In the genomic region with DNA sequence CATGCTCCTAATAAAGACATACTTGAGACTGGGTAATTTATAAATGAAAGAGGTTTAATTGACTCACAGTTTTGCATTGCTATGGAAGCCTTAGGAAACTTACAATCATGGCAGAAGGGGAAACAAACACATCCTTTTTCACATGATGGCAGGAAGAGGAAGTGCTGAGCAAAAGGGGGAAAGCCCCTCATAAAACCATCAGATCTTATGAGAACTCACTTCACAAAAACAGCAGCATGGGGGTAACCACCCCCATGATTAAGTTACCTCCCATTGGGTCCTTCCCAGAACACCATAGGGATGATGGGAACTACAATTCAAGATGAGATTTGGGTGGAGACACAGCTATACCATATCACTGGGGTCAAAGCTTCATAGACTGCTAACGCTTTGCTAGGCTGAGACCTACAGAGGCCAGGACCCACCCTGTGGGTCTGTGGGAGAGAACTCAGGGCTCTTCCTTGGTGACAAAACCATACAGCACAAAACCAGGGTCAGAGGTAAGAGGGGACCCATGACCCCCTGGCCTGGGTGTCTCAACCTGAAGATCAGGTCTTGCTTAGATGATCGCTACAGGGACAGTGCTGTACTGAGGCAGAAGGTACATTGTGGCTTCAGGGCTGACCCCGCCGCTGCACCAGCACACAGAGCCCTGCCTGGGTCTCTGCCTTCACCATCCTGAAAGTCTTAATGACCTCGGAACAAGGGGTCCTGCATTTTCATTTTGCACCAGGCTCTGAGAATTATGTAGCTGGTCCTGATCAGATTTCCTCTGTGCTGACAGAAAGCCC, we compare ENCODE assay signal across 14 cellular contexts.
A peak's percentile ranks its signal among the peaks of the same experiment; 100 is the strongest.
DNase-seq lines count a peak whose midpoint lies in the region; ATAC-seq and TF ChIP-seq lines count a peak whose summit lies in the region.
"Had no signal": no experiment of that assay in that cellular context is flagged by ENCODE, and none has a peak within 500 bp of the region (broad histone marks: within the 10 kb centered on the region; RNA-seq: fewer than 3 reads in every experiment).

No MANE protein-coding gene starts in this region.

- H3K36me3 Mint-ChIP-seq in stimulated activated naive B cell treated with anti-CD40 and anti-IgM and Interleukin-4, amounts not matched to agents 10 μg/mL and 1 μg/mL and 100 μg/mL, for 72 hours: peaks cover 12 to 15% of the 10 kb centered on the region in 2 donors

- H3K4me3 ChIP-seq in coronary artery: no peak overlapping the region

- no peak overlapping the region for H3K4me3 Mint-ChIP-seq in stimulated activated naive B cell treated with anti-CD40 and anti-IgM and Interleukin-4, amounts not matched to agents 10 μg/mL and 1 μg/mL and 100 μg/mL, for 72 hours

- DNase-seq in NOMO-1 treated with DMSO at 0.1 percent for 48 hours (lab: John Stamatoyannopoulos, UW; ENCODE audit: unreplicated experiment) (peak; percentile 18), NOMO-1 treated with dmso at 0.1 percent for 144 hours (lab: John Stamatoyannopoulos, UW; ENCODE audit: unreplicated experiment) (no peak), left lobe of liver (ENCODE audit: low spot score) (peak; percentile 28), AG20443 (ENCODE audit: low spot score) (no peak), coronary artery (ENCODE audit: low spot score) (no peak)
- peak; percentile 37 for DNase-seq in activated CD8-positive, alpha-beta memory T cell treated with anti-CD3 and anti-CD28 coated beads, Interleukin-2, amount 50 U/mL, for 48 hours
- DNase-seq in stimulated activated naive B cell treated with anti-CD40 and anti-IgM and Interleukin-4, amounts not matched to agents 10 μg/mL and 1 μg/mL and 100 μg/mL, for 72 hours: no peak
- no peak for DNase-seq in activated CD4-positive, CD25-positive, alpha-beta regulatory T cell treated with anti-CD3 and anti-CD28 coated beads, Interleukin-2, amount 50 U/mL, for 72 hours
- DNase-seq: 8988T, KG1, NCI-H1105, NCI-H187, NCI-H446 had no signal

- no peak overlapping the region for H3K27ac ChIP-seq in coronary artery
- H3K27ac ChIP-seq: C4-2B had no signal

- peaks cover 7 to 9% of the 10 kb centered on the region in 2 donors for H3K4me1 Mint-ChIP-seq in stimulated activated naive B cell treated with anti-CD40 and anti-IgM and Interleukin-4, amounts not matched to agents 10 μg/mL and 1 μg/mL and 100 μg/mL, for 72 hours

- no peak overlapping the region for H3K27ac Mint-ChIP-seq in stimulated activated naive B cell treated with anti-CD40 and anti-IgM and Interleukin-4, amounts not matched to agents 10 μg/mL and 1 μg/mL and 100 μg/mL, for 72 hours

- H3K9me3 Mint-ChIP-seq in stimulated activated naive B cell treated with anti-CD40 and anti-IgM and Interleukin-4, amounts not matched to agents 10 μg/mL and 1 μg/mL and 100 μg/mL, for 72 hours: peaks cover 12 to 22% of the 10 kb centered on the region in 2 donors

- no peak for ATAC-seq in left lobe of liver
- ATAC-seq in stimulated activated naive B cell treated with anti-CD40 and anti-IgM and Interleukin-4, amounts not matched to agents 10 μg/mL and 1 μg/mL and 100 μg/mL, for 72 hours (replicated peaks): peak; percentile 52 to 55

- TF ChIP-seq CTCF in coronary artery (IDR thresholded peaks at IDR 0.05): no peak

- peaks cover 5 to 18% of the 10 kb centered on the region in 2 donors for H3K27me3 Mint-ChIP-seq in stimulated activated naive B cell treated with anti-CD40 and anti-IgM and Interleukin-4, amounts not matched to agents 10 μg/mL and 1 μg/mL and 100 μg/mL, for 72 hours

Comparison
In these comparisons a context has a peak if more than half of its experiments do, and no peak if none do; other contexts are left out.
1. DNase-seq: peak in NOMO-1 treated with DMSO at 0.1 percent for 48 hours (single experiment), activated CD8-positive, alpha-beta memory T cell treated with anti-CD3 and anti-CD28 coated beads, Interleukin-2, amount 50 U/mL, for 48 hours (single experiment) and left lobe of liver (single experiment); none in NOMO-1 treated with dmso at 0.1 percent for 144 hours (single experiment), stimulated activated naive B cell treated with anti-CD40 and anti-IgM and Interleukin-4, amounts not matched to agents 10 μg/mL and 1 μg/mL and 100 μg/mL, for 72 hours (single experiment), AG20443 (single experiment), coronary artery (single experiment) and activated CD4-positive, CD25-positive, alpha-beta regulatory T cell treated with anti-CD3 and anti-CD28 coated beads, Interleukin-2, amount 50 U/mL, for 72 hours (single experiment).